ENCODE assay signal across 2 cellular contexts in genomic region chr4:900073-900472, GRCh38.
TF ChIP-seq lines count a peak whose summit lies in the region.

No MANE protein-coding gene starts in this region.

TF ChIP-seq in HepG2, 621 proteins besides CTCF, POLR2A, EP300 and RAD21:
- TF ChIP-seq ZNF263 (CRISPR knock-in tag; IDR thresholded peaks at IDR 0.05), result no peak
- peak; percentile 35 for TF ChIP-seq AGO2 (optimal IDR thresholded peaks at IDR 0.05; ENCODE audit: low read depth, low read length)

TF ChIP-seq in GM12878, 131 proteins besides CTCF, POLR2A, EP300 and RAD21:
- TF ChIP-seq SP1 (IDR thresholded peaks at IDR 0.05; ENCODE audit: low read depth, low read length), result no peak
- TF ChIP-seq USF2 (IDR thresholded peaks at IDR 0.05; ENCODE audit: borderline replicate concordance, low read depth, low read length), result no peak
- TF ChIP-seq, protein P1, sequence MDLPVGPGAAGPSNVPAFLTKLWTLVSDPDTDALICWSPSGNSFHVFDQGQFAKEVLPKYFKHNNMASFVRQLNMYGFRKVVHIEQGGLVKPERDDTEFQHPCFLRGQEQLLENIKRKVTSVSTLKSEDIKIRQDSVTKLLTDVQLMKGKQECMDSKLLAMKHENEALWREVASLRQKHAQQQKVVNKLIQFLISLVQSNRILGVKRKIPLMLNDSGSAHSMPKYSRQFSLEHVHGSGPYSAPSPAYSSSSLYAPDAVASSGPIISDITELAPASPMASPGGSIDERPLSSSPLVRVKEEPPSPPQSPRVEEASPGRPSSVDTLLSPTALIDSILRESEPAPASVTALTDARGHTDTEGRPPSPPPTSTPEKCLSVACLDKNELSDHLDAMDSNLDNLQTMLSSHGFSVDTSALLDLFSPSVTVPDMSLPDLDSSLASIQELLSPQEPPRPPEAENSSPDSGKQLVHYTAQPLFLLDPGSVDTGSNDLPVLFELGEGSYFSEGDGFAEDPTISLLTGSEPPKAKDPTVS (IDR thresholded peaks at IDR 0.05; ENCODE audit: low read depth, low read length), result no peak
- no peak for TF ChIP-seq TBL1XR1 (IDR thresholded peaks at IDR 0.05; ENCODE audit: low read depth, low read length)
- TF ChIP-seq POU2F2 (IDR thresholded peaks at IDR 0.05; ENCODE audit: borderline replicate concordance, low read depth, low read length), result no peak
- no peak for TF ChIP-seq FOXM1 (IDR thresholded peaks at IDR 0.05; ENCODE audit: low read depth, low read length)
- TF ChIP-seq SMC3 (IDR thresholded peaks at IDR 0.05; ENCODE audit: borderline replicate concordance, low read length), result no peak
- TF ChIP-seq, protein P2, sequence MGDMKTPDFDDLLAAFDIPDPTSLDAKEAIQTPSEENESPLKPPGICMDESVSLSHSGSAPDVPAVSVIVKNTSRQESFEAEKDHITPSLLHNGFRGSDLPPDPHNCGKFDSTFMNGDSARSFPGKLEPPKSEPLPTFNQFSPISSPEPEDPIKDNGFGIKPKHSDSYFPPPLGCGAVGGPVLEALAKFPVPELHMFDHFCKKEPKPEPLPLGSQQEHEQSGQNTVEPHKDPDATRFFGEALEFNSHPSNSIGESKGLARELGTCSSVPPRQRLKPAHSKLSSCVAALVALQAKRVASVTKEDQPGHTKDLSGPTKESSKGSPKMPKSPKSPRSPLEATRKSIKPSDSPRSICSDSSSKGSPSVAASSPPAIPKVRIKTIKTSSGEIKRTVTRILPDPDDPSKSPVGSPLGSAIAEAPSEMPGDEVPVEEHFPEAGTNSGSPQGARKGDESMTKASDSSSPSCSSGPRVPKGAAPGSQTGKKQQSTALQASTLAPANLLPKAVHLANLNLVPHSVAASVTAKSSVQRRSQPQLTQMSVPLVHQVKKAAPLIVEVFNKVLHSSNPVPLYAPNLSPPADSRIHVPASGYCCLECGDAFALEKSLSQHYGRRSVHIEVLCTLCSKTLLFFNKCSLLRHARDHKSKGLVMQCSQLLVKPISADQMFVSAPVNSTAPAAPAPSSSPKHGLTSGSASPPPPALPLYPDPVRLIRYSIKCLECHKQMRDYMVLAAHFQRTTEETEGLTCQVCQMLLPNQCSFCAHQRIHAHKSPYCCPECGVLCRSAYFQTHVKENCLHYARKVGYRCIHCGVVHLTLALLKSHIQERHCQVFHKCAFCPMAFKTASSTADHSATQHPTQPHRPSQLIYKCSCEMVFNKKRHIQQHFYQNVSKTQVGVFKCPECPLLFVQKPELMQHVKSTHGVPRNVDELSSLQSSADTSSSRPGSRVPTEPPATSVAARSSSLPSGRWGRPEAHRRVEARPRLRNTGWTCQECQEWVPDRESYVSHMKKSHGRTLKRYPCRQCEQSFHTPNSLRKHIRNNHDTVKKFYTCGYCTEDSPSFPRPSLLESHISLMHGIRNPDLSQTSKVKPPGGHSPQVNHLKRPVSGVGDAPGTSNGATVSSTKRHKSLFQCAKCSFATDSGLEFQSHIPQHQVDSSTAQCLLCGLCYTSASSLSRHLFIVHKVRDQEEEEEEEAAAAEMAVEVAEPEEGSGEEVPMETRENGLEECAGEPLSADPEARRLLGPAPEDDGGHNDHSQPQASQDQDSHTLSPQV (IDR thresholded peaks at IDR 0.05), result no peak
- TF ChIP-seq SREBF2 (IDR thresholded peaks at IDR 0.05; ENCODE audit: low read length), result no peak
- TF ChIP-seq FOS (IDR thresholded peaks at IDR 0.05; ENCODE audit: borderline replicate concordance, extremely low read depth, insufficient read length), result no peak
